Comparison of ENCODE assay signal across 16 cellular contexts in genomic region chr10:71093531-71093930, GRCh38.
DNase-seq lines count a peak whose midpoint lies in the region; ATAC-seq, FAIRE-seq and TF ChIP-seq lines count a peak whose summit lies in the region.
"Had no signal": no experiment of that assay in that cellular context is flagged by ENCODE, and none has a peak within 500 bp of the region (broad histone marks: within the 10 kb centered on the region; RNA-seq: fewer than 3 reads in every experiment).

No MANE protein-coding gene starts in this region.

- peak; percentile 6 for DNase-seq in activated T-cell treated with anti-CD3 and anti-CD28 coated beads, Interleukin-2, amount 50 U/mL, for 24 hours
- DNase-seq in activated T-cell treated with anti-CD3 and anti-CD28 coated beads, Interleukin-2, amount 50 U/mL, for 72 hours: no peak
- DNase-seq in coronary artery (ENCODE audit: low spot score): peak; percentile 45
- DNase-seq in mesenteric fat pad (ENCODE audit: low spot score): peak; percentile 62
- no peak for DNase-seq in NCI-H2081 (lab: John Stamatoyannopoulos, UW)
- DNase-seq in RCC 7860 (ENCODE audit: low spot score): no peak
- DNase-seq: CD4-positive, alpha-beta memory T cell; GF-D8; GM23248; NCI-H1105; NCI-H1694; NCI-H748 treated with DMSO at 0.1 percent for 48 hours; NK-92 treated with Interleukin-12 subunit alpha and Interleukin-12 subunit beta, amount 100 ng/mL, for 24 hours had no signal

- TF ChIP-seq CTCF in coronary artery (IDR thresholded peaks at IDR 0.05): no peak

- no peak for FAIRE-seq in RCC 7860 (lab: Jason Lieb, UNC)

- peak overlapping the region in 1 of 2 donors; percentile 58 for H3K27ac ChIP-seq in coronary artery
- H3K27ac ChIP-seq: BLaER1, GM23248, Peyer's patch had no signal

- ATAC-seq in activated T-cell treated with anti-CD3 and anti-CD28 coated beads, Interleukin-2, amount 50 U/mL, for 72 hours (replicated peaks in 1 of 2): no peak
- ATAC-seq in HG02588 (IDR thresholded peaks at IDR 0.05; ENCODE audit: unreplicated experiment): no peak

- H3K4me3 ChIP-seq in coronary artery: no peak overlapping the region
- H3K4me3 ChIP-seq: BLaER1, GM23248, Peyer's patch had no signal

- H3K4me1 Mint-ChIP-seq in activated T-cell treated with anti-CD3 and anti-CD28 coated beads, Interleukin-2, amount 50 U/mL, for 24 hours (ENCODE audit: low read depth): peaks cover 19% of the 10 kb centered on the region
- peaks cover 14% of the 10 kb centered on the region for H3K4me1 Mint-ChIP-seq in activated T-cell treated with anti-CD3 and anti-CD28 coated beads, Interleukin-2, amount 50 U/mL, for 72 hours (ENCODE audit: low read depth)

- no peak overlapping the region for H3K27ac Mint-ChIP-seq in activated T-cell treated with anti-CD3 and anti-CD28 coated beads, Interleukin-2, amount 50 U/mL, for 24 hours
- no peak overlapping the region for H3K27ac Mint-ChIP-seq in activated T-cell treated with anti-CD3 and anti-CD28 coated beads, Interleukin-2, amount 50 U/mL, for 72 hours
- H3K27ac Mint-ChIP-seq: CD4-positive, alpha-beta memory T cell had no signal

- H3K9me3 Mint-ChIP-seq in activated T-cell treated with anti-CD3 and anti-CD28 coated beads, Interleukin-2, amount 50 U/mL, for 24 hours: peaks cover 5% of the 10 kb centered on the region
- peaks cover 5 to 8% of the 10 kb centered on the region in 2 donors for H3K9me3 Mint-ChIP-seq in activated T-cell treated with anti-CD3 and anti-CD28 coated beads, Interleukin-2, amount 50 U/mL, for 72 hours

- H3K27me3 Mint-ChIP-seq in activated T-cell treated with anti-CD3 and anti-CD28 coated beads, Interleukin-2, amount 50 U/mL, for 24 hours: peaks cover 42% of the 10 kb centered on the region
- H3K27me3 Mint-ChIP-seq in activated T-cell treated with anti-CD3 and anti-CD28 coated beads, Interleukin-2, amount 50 U/mL, for 72 hours (ENCODE audit: low read depth): peaks cover 54% of the 10 kb centered on the region

- H3K36me3 Mint-ChIP-seq in activated T-cell treated with anti-CD3 and anti-CD28 coated beads, Interleukin-2, amount 50 U/mL, for 24 hours (ENCODE audit: low read depth): no peaks in the 10 kb centered on the region
- H3K36me3 Mint-ChIP-seq in activated T-cell treated with anti-CD3 and anti-CD28 coated beads, Interleukin-2, amount 50 U/mL, for 72 hours (ENCODE audit: insufficient read depth in 2 of 2): peaks cover 6 to 10% of the 10 kb centered on the region in 2 donors
- H3K36me3 Mint-ChIP-seq: CD4-positive, alpha-beta memory T cell had no signal

- H3K4me3 Mint-ChIP-seq in activated T-cell treated with anti-CD3 and anti-CD28 coated beads, Interleukin-2, amount 50 U/mL, for 24 hours: no peak overlapping the region
- no peak overlapping the region for H3K4me3 Mint-ChIP-seq in activated T-cell treated with anti-CD3 and anti-CD28 coated beads, Interleukin-2, amount 50 U/mL, for 72 hours
- H3K4me3 Mint-ChIP-seq: CD4-positive, alpha-beta memory T cell had no signal

Comparison
In these comparisons a context has a peak if more than half of its experiments do, and no peak if none do; other contexts are left out.
1. DNase-seq: peak in activated T-cell treated with anti-CD3 and anti-CD28 coated beads, Interleukin-2, amount 50 U/mL, for 24 hours (single experiment), coronary artery (single experiment) and mesenteric fat pad (single experiment); none in activated T-cell treated with anti-CD3 and anti-CD28 coated beads, Interleukin-2, amount 50 U/mL, for 72 hours (0 of 2), NCI-H2081 (0 of 2) and RCC 7860 (single experiment).